23 cellular contexts compared by ENCODE assay signal in genomic region chr2:233468047-233468745, GRCh38.
DNase-seq lines count a peak whose midpoint lies in the region; ATAC-seq and TF ChIP-seq lines count a peak whose summit lies in the region.
"Had no signal": no experiment of that assay in that cellular context is flagged by ENCODE, and none has a peak within 500 bp of the region (broad histone marks: within the 10 kb centered on the region; RNA-seq: fewer than 3 reads in every experiment).

No MANE protein-coding gene starts in this region.

- DNase-seq in activated T-cell treated with anti-CD3 and anti-CD28 coated beads, Interleukin-2, amount 50 U/mL, for 24 hours = no peak
- no peak for DNase-seq in activated T-cell treated with anti-CD3 and anti-CD28 coated beads, Interleukin-2, amount 50 U/mL, for 4 hours
- no peak for DNase-seq in naive B cell
- DNase-seq in stimulated activated naive CD8-positive, alpha-beta T cell treated with anti-CD3 and anti-CD28 coated beads, Interleukin-15, amount 100 ng/mL, for 72 hours = no peak
- DNase-seq in DMS53 treated with DMSO at 0.1 percent for 48 hours (lab: John Stamatoyannopoulos, UW; ENCODE audit: unreplicated experiment) = no peak
- no peak for DNase-seq in AG08396 (ENCODE audit: low spot score)
- DNase-seq in body of pancreas = no peak
- DNase-seq: activated B cell treated with CpG ODN at 0.5 μM for 24 hours; activated CD8-positive, alpha-beta T cell treated with anti-CD3 and anti-CD28 coated beads, Interleukin-2, amount 10 ng/mL, durations not matched to agents 7 days and 5 days; brain microvascular endothelial cell; heart right ventricle; Kasumi-1; NCI-H1930; NCI-H446 treated with DMSO at 0.1 percent for 48 hours; small intestine; stimulated activated CD4-positive, alpha-beta T cell treated with anti-CD3 and anti-CD28 coated beads, Interleukin-4, amount 100 ng/mL, for 24 hours; T-helper 9 cell had no signal

- no peak for TF ChIP-seq CTCF in body of pancreas (IDR thresholded peaks at IDR 0.05)

- no peaks in the 10 kb centered on the region for H3K9me3 Mint-ChIP-seq in activated T-cell treated with anti-CD3 and anti-CD28 coated beads, Interleukin-2, amount 50 U/mL, for 24 hours
- H3K9me3 Mint-ChIP-seq in activated T-cell treated with anti-CD3 and anti-CD28 coated beads, Interleukin-2, amount 50 U/mL, for 4 hours = no peaks in the 10 kb centered on the region
- H3K9me3 Mint-ChIP-seq in naive B cell = peaks cover 0 to 3% (median 0%) of the 10 kb centered on the region in 7 donors
- peaks cover 0 to 6% of the 10 kb centered on the region in 2 donors for H3K9me3 Mint-ChIP-seq in stimulated activated naive CD8-positive, alpha-beta T cell treated with anti-CD3 and anti-CD28 coated beads, Interleukin-15, amount 100 ng/mL, for 72 hours
- H3K9me3 Mint-ChIP-seq: activated B cell treated with CpG ODN at 0.5 μM for 24 hours; activated naive CD8-positive, alpha-beta T cell treated with anti-CD3 and anti-CD28 coated beads, Interleukin-2, amount 10 ng/mL, durations not matched to agents 7 days and 5 days had no signal

- no peaks in the 10 kb centered on the region for H3K27me3 ChIP-seq in body of pancreas
- H3K27me3 ChIP-seq: brain microvascular endothelial cell, heart right ventricle had no signal

- peak overlapping the region; percentile 67 for H3K27ac Mint-ChIP-seq in activated T-cell treated with anti-CD3 and anti-CD28 coated beads, Interleukin-2, amount 50 U/mL, for 24 hours
- peak overlapping the region in 5 of 6 donors; percentile 23 to 79 (median 50) for H3K27ac Mint-ChIP-seq in naive B cell
- peak overlapping the region; percentile 20 to 31 for H3K27ac Mint-ChIP-seq in stimulated activated naive CD8-positive, alpha-beta T cell treated with anti-CD3 and anti-CD28 coated beads, Interleukin-15, amount 100 ng/mL, for 72 hours
- H3K27ac Mint-ChIP-seq: activated B cell treated with CpG ODN at 0.5 μM for 24 hours; activated naive CD8-positive, alpha-beta T cell treated with anti-CD3 and anti-CD28 coated beads, Interleukin-2, amount 10 ng/mL, durations not matched to agents 7 days and 5 days had no signal

- no peak overlapping the region for H3K4me3 ChIP-seq in body of pancreas
- H3K4me3 ChIP-seq: coronary artery, HAP-1, heart right ventricle had no signal

- no peaks in the 10 kb centered on the region for H3K9me3 ChIP-seq in body of pancreas
- H3K9me3 ChIP-seq: Caco-2, HAP-1 had no signal

- ATAC-seq in activated T-cell treated with anti-CD3 and anti-CD28 coated beads, Interleukin-2, amount 50 U/mL, for 4 hours = no peak
- ATAC-seq in naive B cell (ENCODE audit: low read depth in 2 of 2) (no peak), body of pancreas (no peak)
- no peak for ATAC-seq in stimulated activated naive CD8-positive, alpha-beta T cell treated with anti-CD3 and anti-CD28 coated beads, Interleukin-15, amount 100 ng/mL, for 72 hours
- ATAC-seq: activated CD8-positive, alpha-beta T cell treated with anti-CD3 and anti-CD28 coated beads, Interleukin-2, amount 10 ng/mL, durations not matched to agents 7 days and 5 days; SK-N-SH treated with all-trans-retinoic acid at 6 μM for 48 hours had no signal

- 94 to 95% methylated on average over 9 to 21 of the region's 22 CpGs for WGBS in body of pancreas, 2 donors

- H3K27ac ChIP-seq in cingulate gyrus (ENCODE audit: low read depth, low read length) (peak overlapping the region; percentile 10), body of pancreas (no peak overlapping the region)
- H3K27ac ChIP-seq: brain microvascular endothelial cell had no signal

- H3K36me3 Mint-ChIP-seq in activated T-cell treated with anti-CD3 and anti-CD28 coated beads, Interleukin-2, amount 50 U/mL, for 24 hours (ENCODE audit: low read depth) = peaks cover 92% of the 10 kb centered on the region
- peaks cover 59% of the 10 kb centered on the region for H3K36me3 Mint-ChIP-seq in activated T-cell treated with anti-CD3 and anti-CD28 coated beads, Interleukin-2, amount 50 U/mL, for 4 hours (ENCODE audit: insufficient read depth)
- H3K36me3 Mint-ChIP-seq in naive B cell = peaks cover 27 to 65% of the 10 kb centered on the region in 2 donors

- TF ChIP-seq POLR2A in body of pancreas (IDR thresholded peaks at IDR 0.05) = no peak

- no peaks in the 10 kb centered on the region for H3K27me3 Mint-ChIP-seq in activated T-cell treated with anti-CD3 and anti-CD28 coated beads, Interleukin-2, amount 50 U/mL, for 24 hours
- H3K27me3 Mint-ChIP-seq in activated T-cell treated with anti-CD3 and anti-CD28 coated beads, Interleukin-2, amount 50 U/mL, for 4 hours (ENCODE audit: low read depth) = no peaks in the 10 kb centered on the region
- no peaks in the 10 kb centered on the region for H3K27me3 Mint-ChIP-seq in naive B cell
- no peaks in the 10 kb centered on the region for H3K27me3 Mint-ChIP-seq in stimulated activated naive CD8-positive, alpha-beta T cell treated with anti-CD3 and anti-CD28 coated beads, Interleukin-15, amount 100 ng/mL, for 72 hours
- H3K27me3 Mint-ChIP-seq: activated B cell treated with CpG ODN at 0.5 μM for 24 hours; activated naive CD8-positive, alpha-beta T cell treated with anti-CD3 and anti-CD28 coated beads, Interleukin-2, amount 10 ng/mL, durations not matched to agents 7 days and 5 days had no signal

- intact Hi-C loops in body of pancreas (cut with DNase I) = no loop called here

- H3K4me1 Mint-ChIP-seq in activated T-cell treated with anti-CD3 and anti-CD28 coated beads, Interleukin-2, amount 50 U/mL, for 24 hours (ENCODE audit: low read depth) = no peaks in the 10 kb centered on the region
- no peaks in the 10 kb centered on the region for H3K4me1 Mint-ChIP-seq in activated T-cell treated with anti-CD3 and anti-CD28 coated beads, Interleukin-2, amount 50 U/mL, for 4 hours (ENCODE audit: low read depth)
- peaks cover 0 to 5% (median 5%) of the 10 kb centered on the region in 3 donors for H3K4me1 Mint-ChIP-seq in naive B cell
- peaks cover 4% of the 10 kb centered on the region for H3K4me1 Mint-ChIP-seq in stimulated activated naive CD8-positive, alpha-beta T cell treated with anti-CD3 and anti-CD28 coated beads, Interleukin-15, amount 100 ng/mL, for 72 hours
- H3K4me1 Mint-ChIP-seq: activated B cell treated with CpG ODN at 0.5 μM for 24 hours; activated naive CD8-positive, alpha-beta T cell treated with anti-CD3 and anti-CD28 coated beads, Interleukin-2, amount 10 ng/mL, durations not matched to agents 7 days and 5 days had no signal

- H3K4me1 ChIP-seq in body of pancreas = no peaks in the 10 kb centered on the region
- H3K4me1 ChIP-seq: Caco-2, HAP-1 had no signal

- H3K36me3 ChIP-seq in body of pancreas (replicated peaks in 1 of 2; ENCODE audit: insufficient read depth in 1 of 2, low read depth in 2 of 2) = peaks cover 0 to 5% of the 10 kb centered on the region in 2 donors

- no peak overlapping the region for H3K4me3 Mint-ChIP-seq in activated T-cell treated with anti-CD3 and anti-CD28 coated beads, Interleukin-2, amount 50 U/mL, for 24 hours
- no peak overlapping the region for H3K4me3 Mint-ChIP-seq in activated T-cell treated with anti-CD3 and anti-CD28 coated beads, Interleukin-2, amount 50 U/mL, for 4 hours
- H3K4me3 Mint-ChIP-seq in naive B cell = no peak overlapping the region
- no peak overlapping the region for H3K4me3 Mint-ChIP-seq in stimulated activated naive CD8-positive, alpha-beta T cell treated with anti-CD3 and anti-CD28 coated beads, Interleukin-15, amount 100 ng/mL, for 72 hours
- H3K4me3 Mint-ChIP-seq: activated B cell treated with CpG ODN at 0.5 μM for 24 hours; activated CD8-positive, alpha-beta T cell treated with anti-CD3 and anti-CD28 coated beads, Interleukin-2, amount 10 ng/mL, durations not matched to agents 7 days and 5 days; activated naive CD8-positive, alpha-beta T cell treated with anti-CD3 and anti-CD28 coated beads, Interleukin-2, amount 10 ng/mL, durations not matched to agents 7 days and 5 days had no signal
